Comparison of ENCODE assay signal across 2 cellular contexts in the genomic region with DNA sequence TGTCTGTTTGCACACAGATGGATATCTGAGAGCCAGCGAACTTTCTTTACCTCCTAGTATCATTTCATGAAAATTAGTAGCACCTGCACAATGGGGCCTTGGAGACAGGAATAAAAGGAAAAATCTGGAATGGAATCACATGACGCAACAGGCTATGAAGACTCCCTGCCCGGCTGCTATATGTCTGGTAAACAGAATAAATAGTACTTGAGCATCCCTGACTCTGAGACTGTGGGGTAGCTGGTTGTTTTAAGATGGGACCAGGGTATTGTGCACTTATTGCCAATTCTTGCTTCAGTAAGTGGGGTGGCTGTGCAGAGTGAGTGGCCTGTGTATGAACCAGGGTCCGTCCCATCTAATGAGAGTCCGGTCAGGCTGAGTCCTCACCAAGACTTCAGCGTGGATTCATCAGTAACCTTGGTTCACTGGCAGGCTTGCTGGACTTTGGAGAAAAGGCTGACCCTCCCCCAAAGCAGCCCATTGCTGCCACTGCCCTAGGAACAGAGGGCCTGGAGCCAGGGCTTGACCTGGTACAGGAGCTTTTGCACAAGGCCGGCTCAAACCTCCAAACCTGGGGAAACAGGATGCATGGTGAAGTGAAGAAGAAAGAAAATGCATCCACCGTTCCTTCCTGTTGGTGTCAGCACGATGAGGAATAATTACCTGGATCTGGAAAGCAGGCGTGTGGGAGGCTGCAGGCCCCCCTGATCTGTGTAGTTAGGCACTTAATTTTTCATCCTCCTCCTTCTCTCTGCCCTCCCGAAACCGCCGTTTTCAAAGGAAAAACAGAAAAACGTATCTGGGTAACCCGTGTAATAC.
TF ChIP-seq lines count a peak whose summit lies in the region.

No MANE protein-coding gene starts in this region.

TF ChIP-seq in GM12878, 131 proteins besides CTCF, POLR2A, EP300 and RAD21:
- TF ChIP-seq KDM1A (IDR thresholded peaks at IDR 0.05; ENCODE audit: borderline replicate concordance) (no peak), RUNX3 (IDR thresholded peaks at IDR 0.05; ENCODE audit: low read length) (no peak), TAF1 (IDR thresholded peaks at IDR 0.05; ENCODE audit: borderline replicate concordance, low read depth, low read length) (no peak), ZZZ3 (IDR thresholded peaks at IDR 0.05; ENCODE audit: control insufficient read depth, insufficient read length, low read depth) (no peak), CHD2 (IDR thresholded peaks at IDR 0.05; ENCODE audit: borderline replicate concordance, low read depth, low read length) (no peak)
- TF ChIP-seq, protein P1, sequence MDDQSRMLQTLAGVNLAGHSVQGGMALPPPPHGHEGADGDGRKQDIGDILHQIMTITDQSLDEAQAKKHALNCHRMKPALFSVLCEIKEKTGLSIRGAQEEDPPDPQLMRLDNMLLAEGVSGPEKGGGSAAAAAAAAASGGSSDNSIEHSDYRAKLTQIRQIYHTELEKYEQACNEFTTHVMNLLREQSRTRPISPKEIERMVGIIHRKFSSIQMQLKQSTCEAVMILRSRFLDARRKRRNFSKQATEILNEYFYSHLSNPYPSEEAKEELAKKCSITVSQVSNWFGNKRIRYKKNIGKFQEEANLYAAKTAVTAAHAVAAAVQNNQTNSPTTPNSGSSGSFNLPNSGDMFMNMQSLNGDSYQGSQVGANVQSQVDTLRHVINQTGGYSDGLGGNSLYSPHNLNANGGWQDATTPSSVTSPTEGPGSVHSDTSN (IDR thresholded peaks at IDR 0.05; ENCODE audit: insufficient replicate concordance, low read depth, low read length): no peak

TF ChIP-seq in HEK293T, 16 proteins besides CTCF, POLR2A, EP300 and RAD21:
- TF ChIP-seq FOXK2 (IDR thresholded peaks at IDR 0.05): no peak
- no peak for TF ChIP-seq FOXM1 (IDR thresholded peaks at IDR 0.05; ENCODE audit: borderline replicate concordance)
- TF ChIP-seq NFRKB (IDR thresholded peaks at IDR 0.05): no peak
- no peak for TF ChIP-seq TARDBP (IDR thresholded peaks at IDR 0.05)
- TF ChIP-seq BHLHE40 (IDR thresholded peaks at IDR 0.05; ENCODE audit: borderline replicate concordance): no peak
- TF ChIP-seq, protein P2, sequence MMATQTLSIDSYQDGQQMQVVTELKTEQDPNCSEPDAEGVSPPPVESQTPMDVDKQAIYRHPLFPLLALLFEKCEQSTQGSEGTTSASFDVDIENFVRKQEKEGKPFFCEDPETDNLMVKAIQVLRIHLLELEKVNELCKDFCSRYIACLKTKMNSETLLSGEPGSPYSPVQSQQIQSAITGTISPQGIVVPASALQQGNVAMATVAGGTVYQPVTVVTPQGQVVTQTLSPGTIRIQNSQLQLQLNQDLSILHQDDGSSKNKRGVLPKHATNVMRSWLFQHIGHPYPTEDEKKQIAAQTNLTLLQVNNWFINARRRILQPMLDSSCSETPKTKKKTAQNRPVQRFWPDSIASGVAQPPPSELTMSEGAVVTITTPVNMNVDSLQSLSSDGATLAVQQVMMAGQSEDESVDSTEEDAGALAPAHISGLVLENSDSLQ (IDR thresholded peaks at IDR 0.05): no peak
- TF ChIP-seq ARNT (IDR thresholded peaks at IDR 0.05): no peak
- no peak for TF ChIP-seq CTBP1 (IDR thresholded peaks at IDR 0.05; ENCODE audit: borderline replicate concordance)
